In genomic region chr5:58037899-58038298, GRCh38 we compare ENCODE assay signal across 35 cellular contexts.
"Had no signal": no experiment of that assay in that cellular context is flagged by ENCODE, and none has a peak within 500 bp of the region (broad histone marks: within the 10 kb centered on the region; RNA-seq: fewer than 3 reads in every experiment).

No MANE protein-coding gene starts in this region.

- H3K36me3 Mint-ChIP-seq: activated CD4-positive, alpha-beta memory T cell treated with anti-CD3 and anti-CD28 coated beads for 36 hours; activated naive CD4-positive, alpha-beta T cell treated with anti-CD3 and anti-CD28 coated beads, Interleukin-2, amount 50 U/mL, for 72 hours; activated naive CD8-positive, alpha-beta T cell treated with anti-CD3 and anti-CD28 coated beads for 36 hours had no signal

- H3K27me3 Mint-ChIP-seq: activated B cell treated with CpG ODN at 0.5 μM for 24 hours; activated CD4-positive, alpha-beta memory T cell treated with anti-CD3 and anti-CD28 coated beads for 36 hours; activated CD8-positive, alpha-beta T cell treated with anti-CD3 and anti-CD28 coated beads for 36 hours; activated naive CD8-positive, alpha-beta T cell treated with anti-CD3 and anti-CD28 coated beads for 36 hours had no signal

- H3K9me3 ChIP-seq: adrenal gland, body of pancreas, breast epithelium had no signal

- H3K9me3 Mint-ChIP-seq: activated B cell treated with CpG ODN at 0.5 μM for 24 hours; activated CD4-positive, alpha-beta memory T cell treated with anti-CD3 and anti-CD28 coated beads for 36 hours; activated CD4-positive, alpha-beta T cell treated with anti-CD3 and anti-CD28 coated beads, Interleukin-2, amount 10 ng/mL, durations not matched to agents 24 days and 14 days; activated CD8-positive, alpha-beta T cell treated with anti-CD3 and anti-CD28 coated beads for 36 hours; activated naive CD4-positive, alpha-beta T cell treated with anti-CD3 and anti-CD28 coated beads for 36 hours; activated naive CD4-positive, alpha-beta T cell treated with anti-CD3 and anti-CD28 coated beads, Interleukin-2, amount 50 U/mL, for 72 hours; activated naive CD8-positive, alpha-beta T cell treated with anti-CD3 and anti-CD28 coated beads for 36 hours; activated T-cell treated with anti-CD3 and anti-CD28 coated beads, Interleukin-2, amount 50 U/mL, for 4 hours; activated T-helper 1 cell treated with anti-CD3 and anti-CD28 coated beads, Interleukin-12 subunit alpha, Interleukin-12 subunit beta, Interleukin-2, Interleukin-4 antibody, amounts not matched to agents 30 ng/mL and 10 ng/mL and 1 ng/mL, durations not matched to agents 14 hours and 24 hours and 36 hours; activated T-helper 17 cell treated with anti-CD3 and anti-CD28 coated beads, Interleukin-2, amount 50 U/mL, for 72 hours; T-helper 1 cell treated with Interleukin-12 subunit alpha and Interleukin-12 subunit beta and Interleukin-4 antibody, amounts not matched to agents 30 μg/mL and 1 μg/mL, for 36 hours; T-helper 2 cell treated with Interferon-gamma antibody and Interleukin-4, amounts not matched to agents 5 μg/mL and 100 μg/mL, for 36 hours had no signal

- H3K4me1 Mint-ChIP-seq: activated B cell treated with CpG ODN at 0.5 μM for 24 hours; activated CD4-positive, alpha-beta T cell treated with anti-CD3 and anti-CD28 coated beads, Interleukin-2, amount 10 ng/mL, durations not matched to agents 24 days and 14 days; activated naive CD8-positive, alpha-beta T cell treated with anti-CD3 and anti-CD28 coated beads for 36 hours; activated T-helper 17 cell treated with anti-CD3 and anti-CD28 coated beads, Interleukin-2, amount 50 U/mL, for 72 hours had no signal

- H3K4me3 ChIP-seq: adrenal gland, body of pancreas, breast epithelium had no signal

- H3K27ac Mint-ChIP-seq: activated B cell treated with CpG ODN at 0.5 μM for 24 hours; activated CD4-positive, alpha-beta memory T cell treated with anti-CD3 and anti-CD28 coated beads for 36 hours; activated CD4-positive, alpha-beta T cell treated with anti-CD3 and anti-CD28 coated beads, Interleukin-2, amount 10 ng/mL, durations not matched to agents 24 days and 14 days; activated CD8-positive, alpha-beta T cell treated with anti-CD3 and anti-CD28 coated beads for 36 hours; activated naive CD4-positive, alpha-beta T cell treated with anti-CD3 and anti-CD28 coated beads for 36 hours; activated naive CD4-positive, alpha-beta T cell treated with anti-CD3 and anti-CD28 coated beads, Interleukin-2, amount 50 U/mL, for 72 hours; activated naive CD8-positive, alpha-beta T cell treated with anti-CD3 and anti-CD28 coated beads for 36 hours; activated T-cell treated with anti-CD3 and anti-CD28 coated beads, Interleukin-2, amount 50 U/mL, for 72 hours; activated T-helper 1 cell treated with anti-CD3 and anti-CD28 coated beads, Interleukin-12 subunit alpha, Interleukin-12 subunit beta, Interleukin-2, Interleukin-4 antibody, amounts not matched to agents 30 ng/mL and 10 ng/mL and 1 ng/mL, durations not matched to agents 14 hours and 24 hours and 36 hours; activated T-helper 17 cell treated with anti-CD3 and anti-CD28 coated beads, Interleukin-2, amount 50 U/mL, for 72 hours; T-helper 1 cell treated with Interleukin-12 subunit alpha and Interleukin-12 subunit beta and Interleukin-4 antibody, amounts not matched to agents 30 μg/mL and 1 μg/mL, for 36 hours; T-helper 2 cell treated with Interferon-gamma antibody and Interleukin-4, amounts not matched to agents 5 μg/mL and 100 μg/mL, for 36 hours had no signal

- H3K4me3 Mint-ChIP-seq: activated B cell treated with CpG ODN at 0.5 μM for 24 hours; activated CD4-positive, alpha-beta memory T cell treated with anti-CD3 and anti-CD28 coated beads for 36 hours; activated CD4-positive, alpha-beta T cell treated with anti-CD3 and anti-CD28 coated beads, Interleukin-2, amount 10 ng/mL, durations not matched to agents 24 days and 14 days; activated CD8-positive, alpha-beta T cell treated with anti-CD3 and anti-CD28 coated beads for 36 hours; activated naive CD4-positive, alpha-beta T cell treated with anti-CD3 and anti-CD28 coated beads for 36 hours; activated naive CD8-positive, alpha-beta T cell treated with anti-CD3 and anti-CD28 coated beads for 36 hours; activated T-cell treated with anti-CD3 and anti-CD28 coated beads, Interleukin-2, amount 50 U/mL, for 4 hours; activated T-cell treated with anti-CD3 and anti-CD28 coated beads, Interleukin-2, amount 50 U/mL, for 72 hours; activated T-helper 1 cell treated with anti-CD3 and anti-CD28 coated beads, Interleukin-12 subunit alpha, Interleukin-12 subunit beta, Interleukin-2, Interleukin-4 antibody, amounts not matched to agents 30 ng/mL and 10 ng/mL and 1 ng/mL, durations not matched to agents 14 hours and 24 hours and 36 hours; activated T-helper 17 cell treated with anti-CD3 and anti-CD28 coated beads, Interleukin-2, amount 50 U/mL, for 72 hours; T-helper 1 cell treated with Interleukin-12 subunit alpha and Interleukin-12 subunit beta and Interleukin-4 antibody, amounts not matched to agents 30 μg/mL and 1 μg/mL, for 36 hours; T-helper 2 cell treated with Interferon-gamma antibody and Interleukin-4, amounts not matched to agents 5 μg/mL and 100 μg/mL, for 36 hours had no signal

- ATAC-seq: activated CD8-positive, alpha-beta T cell treated with anti-CD3 and anti-CD28 coated beads for 36 hours; activated naive CD4-positive, alpha-beta T cell treated with anti-CD3 and anti-CD28 coated beads, Interleukin-2, amount 50 U/mL, for 72 hours; activated T-cell treated with anti-CD3 and anti-CD28 coated beads, Interleukin-2, amount 50 U/mL, for 4 hours; activated T-cell treated with anti-CD3 and anti-CD28 coated beads, Interleukin-2, amount 50 U/mL, for 72 hours; activated T-helper 17 cell treated with anti-CD3 and anti-CD28 coated beads, Interleukin-2, amount 50 U/mL, for 72 hours; body of pancreas had no signal

- DNase-seq: activated B cell treated with CpG ODN at 0.5 μM for 24 hours; activated CD4-positive, alpha-beta memory T cell treated with anti-CD3 and anti-CD28 coated beads for 36 hours; activated CD4-positive, alpha-beta T cell treated with anti-CD3 and anti-CD28 coated beads for 4 hours; activated CD4-positive, alpha-beta T cell treated with anti-CD3 and anti-CD28 coated beads, Interleukin-2, amount 10 ng/mL, durations not matched to agents 24 days and 14 days; activated CD4-positive, alpha-beta T cell treated with anti-CD3 and anti-CD28 coated beads, Interleukin-2, amount 50 U/mL, for 1 hour; activated CD4-positive, alpha-beta T cell treated with anti-CD3 and anti-CD28 coated beads, Interleukin-2, amount 50 U/mL, for 4 hours; activated CD4-positive, CD25-positive, alpha-beta regulatory T cell treated with anti-CD3 and anti-CD28 coated beads, Interleukin-2, amount 50 U/mL, for 72 hours; activated CD8-positive, alpha-beta memory T cell treated with anti-CD3 and anti-CD28 coated beads, Interleukin-2, amount 50 U/mL, for 4 hours; activated CD8-positive, alpha-beta T cell treated with anti-CD3 and anti-CD28 coated beads for 36 hours; activated effector memory CD4-positive, alpha-beta T cell treated with anti-CD3 and anti-CD28 coated beads, Interleukin-2, amount 50 U/mL, for 16 hours; activated gamma-delta T cell treated with Interleukin-2 at 50 U/mL for 16 hours; activated naive CD4-positive, alpha-beta T cell; activated naive CD4-positive, alpha-beta T cell treated with anti-CD3 and anti-CD28 coated beads for 36 hours; activated naive CD4-positive, alpha-beta T cell treated with anti-CD3 and anti-CD28 coated beads, Interleukin-2, amount 50 U/mL, for 16 hours; activated naive CD8-positive, alpha-beta T cell treated with anti-CD3 and anti-CD28 coated beads for 36 hours; activated T-cell treated with anti-CD3 and anti-CD28 coated beads for 4 hours; activated T-cell treated with anti-CD3 and anti-CD28 coated beads, Interleukin-2, amount 50 U/mL, for 1 hour; activated T-cell treated with anti-CD3 and anti-CD28 coated beads, Interleukin-2, amount 50 U/mL, for 4 hours; activated T-cell treated with anti-CD3 and anti-CD28 coated beads, Interleukin-2, amount 50 U/mL, for 72 hours; adrenal gland; amniotic stem cell; aorta; body of pancreas; brain microvascular endothelial cell; central memory CD4-positive, alpha-beta T cell; SW 1271; T-helper 1 cell; T-helper 2 cell; T-helper 9 cell had no signal

- H3K36me3 ChIP-seq: adrenal gland, brain microvascular endothelial cell, breast epithelium had no signal

- H3K4me1 ChIP-seq: adrenal gland, body of pancreas had no signal
